Comparison of ENCODE assay signal across 7 cellular contexts in the genomic region with DNA sequence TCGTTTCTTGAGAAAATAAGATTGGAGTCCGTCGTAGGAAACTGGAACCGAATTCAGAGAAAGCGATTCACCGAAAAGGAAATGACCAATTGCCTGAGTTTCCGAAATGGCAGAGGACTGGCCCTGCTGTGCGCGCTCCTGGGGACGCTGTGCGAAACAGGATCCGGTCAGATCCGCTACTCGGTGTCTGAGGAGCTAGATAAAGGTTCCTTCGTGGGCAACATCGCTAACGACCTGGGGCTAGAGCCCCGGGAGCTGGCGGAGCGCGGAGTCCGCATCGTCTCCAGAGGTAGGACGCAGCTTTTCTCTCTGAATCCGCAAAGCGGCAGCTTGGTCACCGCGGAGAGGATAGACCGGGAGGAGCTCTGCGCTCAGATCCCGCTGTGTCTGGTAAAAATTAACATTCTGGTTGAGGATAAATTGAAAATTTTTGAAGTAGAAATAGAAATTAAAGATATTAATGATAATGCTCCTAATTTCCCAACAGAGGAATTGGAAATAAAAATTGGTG. TPM values are rescaled to one million over a fixed set of nuclear protein-coding genes. Genes with fewer than 3 reads are reported as not detected.
DNase-seq lines count a peak whose midpoint lies in the region; ATAC-seq and TF ChIP-seq lines count a peak whose summit lies in the region.
"Had no signal": no experiment of that assay in that cellular context is flagged by ENCODE, and none has a peak within 500 bp of the region (broad histone marks: within the 10 kb centered on the region; RNA-seq: fewer than 3 reads in every experiment).

No MANE protein-coding gene starts in this region.

- WGBS in aorta, 2 donors: 19 to 23% methylated on average over 31 of the region's 31 CpGs

- H3K4me1 ChIP-seq in left ventricle myocardium inferior (peaks cover 26% of the 10 kb centered on the region), aorta (ENCODE audit: control insufficient read depth in 1 of 2, insufficient read depth in 2 of 2, low read length in 2 of 2) (no peaks in the 10 kb centered on the region)

- TF ChIP-seq CTCF in left ventricle myocardium inferior (IDR thresholded peaks at IDR 0.05; ENCODE audit: borderline replicate concordance): no peak

- DNase-seq in Right ventricle myocardium inferior (ENCODE audit: missing footprints) (peak; percentile 63), cardiac septum (ENCODE audit: low spot score) (no peak), left ventricle myocardium inferior (no peak), aorta (no peak), activated gamma-delta T cell (lab: John Stamatoyannopoulos, UW) (no peak)
- DNase-seq: NCI-H2029 had no signal

- H3K27me3 ChIP-seq in left ventricle myocardium inferior (ENCODE audit: low read depth) (no peaks in the 10 kb centered on the region), aorta (ENCODE audit: control insufficient read depth in 1 of 2, insufficient read depth in 2 of 2, low read length in 1 of 2) (peaks cover 0 to 1% of the 10 kb centered on the region in 2 donors)

- ATAC-seq in Right ventricle myocardium inferior (no peak), aorta (ENCODE audit: low FRiP score) (no peak), GM19395 (IDR thresholded peaks at IDR 0.05; ENCODE audit: unreplicated experiment) (no peak)

- H3K9me3 ChIP-seq in left ventricle myocardium inferior (replicated peaks) (peaks cover 99% of the 10 kb centered on the region), aorta (ENCODE audit: control insufficient read depth, low read length) (peaks cover 36% of the 10 kb centered on the region)

- peak overlapping the region; percentile 65 for H3K4me3 ChIP-seq in left ventricle myocardium inferior
- H3K4me3 ChIP-seq in aorta (ENCODE audit: low read length in 2 of 2): peak overlapping the region; percentile 29 to 35

- H3K36me3 ChIP-seq in left ventricle myocardium inferior: peaks cover 18% of the 10 kb centered on the region
- H3K36me3 ChIP-seq in aorta (ENCODE audit: control insufficient read depth in 1 of 2, insufficient read depth in 2 of 2, low read length in 1 of 2): no peaks in the 10 kb centered on the region

- intact Hi-C loops in Right ventricle myocardium inferior (cut with DNase I) (no loop called here), cardiac septum (cut with DNase I) (loop anchor here (2.0 kb wide), 1 partner anchor 217 kb away; no protein-coding TSS in a partner anchor), left ventricle myocardium inferior (cut with micrococcal nuclease) (no loop called here), aorta (cut with DNase I) (no loop called here)

- H3K27ac ChIP-seq in left ventricle myocardium inferior (replicated peaks) (peak overlapping the region; percentile 84), aorta (ENCODE audit: low read depth in 1 of 2, low read length in 2 of 2) (no peak overlapping the region)

RNA-seq across cellular contexts. Expression of a gene that starts 0.4 kb away (rescaled TPM):
- total RNA-seq in Right ventricle myocardium inferior: 9.8 TPM
- 22.9 TPM for total RNA-seq in cardiac septum
- total RNA-seq in left ventricle myocardium inferior: 12.2 TPM
- total RNA-seq in aorta: 1 to 10 TPM; 4.1 to 7.4 TPM
- polyA plus RNA-seq in aorta: 1 to 10 TPM in 1 of 2 donors, under 1 TPM in 1; 0.50 to 2.4 TPM

RNA-seq across cellular contexts. Expression of a gene that starts 5.4 kb away (rescaled TPM):
- total RNA-seq in Right ventricle myocardium inferior (6.2 TPM), cardiac septum (17.3 TPM), left ventricle myocardium inferior (7.8 TPM), aorta (10 to 100 TPM in 1 of 2 donors, 1 to 10 TPM in 1; 6.2 to 10.6 TPM)
- 1 to 10 TPM in 1 of 2 donors, under 1 TPM in 1; 0.75 to 4.2 TPM for polyA plus RNA-seq in aorta

RNA-seq across cellular contexts. Expression of a gene that starts 5.9 kb away (rescaled TPM):
- total RNA-seq in Right ventricle myocardium inferior: 6.7 TPM
- total RNA-seq in cardiac septum: 12.6 TPM
- 5.7 TPM for total RNA-seq in left ventricle myocardium inferior
- 1 to 10 TPM; 3.5 to 6.5 TPM for total RNA-seq in aorta
- under 1 TPM; 0.75 to 0.92 TPM for polyA plus RNA-seq in aorta

RNA-seq across cellular contexts. Expression of a gene that starts 10.8 kb away (rescaled TPM):
- total RNA-seq in Right ventricle myocardium inferior (7.8 TPM), cardiac septum (15.6 TPM), left ventricle myocardium inferior (7.3 TPM), aorta (10 to 100 TPM in 1 of 2 donors, 1 to 10 TPM in 1; 7.1 to 10.2 TPM)
- polyA plus RNA-seq in aorta: 1 to 10 TPM; 1.3 to 2.0 TPM

RNA-seq across cellular contexts. Expression of a gene that starts 13.7 kb away (rescaled TPM):
- total RNA-seq in Right ventricle myocardium inferior (3.2 TPM), cardiac septum (4.6 TPM), left ventricle myocardium inferior (3.1 TPM), aorta (1 to 10 TPM in 1 of 2 donors, under 1 TPM in 1; 0.91 to 1.6 TPM)
- polyA plus RNA-seq in aorta: 1 to 10 TPM in 1 of 2 donors, not detected in 1; 1.0 TPM
